ENCODE assay signal across 22 cellular contexts in genomic region chr13:110465696-110466095, GRCh38.
"Had no signal": no experiment of that assay in that cellular context is flagged by ENCODE, and none has a peak within 500 bp of the region (broad histone marks: within the 10 kb centered on the region; RNA-seq: fewer than 3 reads in every experiment).

No MANE protein-coding gene starts in this region.

- H3K27me3 Mint-ChIP-seq: progenitor cell of endocrine pancreas had no signal

- H3K4me1 Mint-ChIP-seq: mesothelial cell of epicardium, nephron had no signal

- H3K4me1 ChIP-seq: breast epithelium, right atrium auricular region had no signal

- H3K36me3 ChIP-seq: breast epithelium had no signal

- H3K27ac ChIP-seq: breast epithelium, right atrium auricular region, SK-N-MC, thoracic aorta, upper lobe of left lung had no signal

- H3K9me3 ChIP-seq: breast epithelium, right atrium auricular region, thoracic aorta, upper lobe of left lung had no signal

- H3K27ac Mint-ChIP-seq: activated naive CD4-positive, alpha-beta T cell treated with anti-CD3 and anti-CD28 coated beads, Interleukin-2, amount 10 ng/mL, durations not matched to agents 7 days and 5 days; activated naive CD8-positive, alpha-beta T cell treated with anti-CD3 and anti-CD28 coated beads, Interleukin-2, amount 50 U/mL, for 24 hours; mesothelial cell of epicardium; nephron; progenitor cell of endocrine pancreas; T-cell had no signal

- H3K27me3 ChIP-seq: breast epithelium, right atrium auricular region, upper lobe of left lung had no signal

- DNase-seq: activated CD4-positive, alpha-beta T cell treated with anti-CD3 and anti-CD28 coated beads for 48 hours; activated CD4-positive, CD25-positive, alpha-beta regulatory T cell; activated CD8-positive, alpha-beta memory T cell treated with anti-CD3 and anti-CD28 coated beads, Interleukin-2, amount 50 U/mL, for 4 hours; activated naive CD4-positive, alpha-beta T cell treated with anti-CD3 and anti-CD28 coated beads, Interleukin-2, amount 10 ng/mL, durations not matched to agents 7 days and 5 days; activated naive CD8-positive, alpha-beta T cell treated with anti-CD3 and anti-CD28 coated beads, Interleukin-2, amount 50 U/mL, for 24 hours; activated T-cell treated with anti-CD3 and anti-CD28 coated beads, Interleukin-2, amount 50 U/mL, for 4 hours; anterior cingulate cortex; cortex of kidney; effector CD4-positive, alpha-beta T cell; left colon; T-cell; T-helper 9 cell; upper lobe of left lung had no signal

- H3K4me3 Mint-ChIP-seq: activated naive CD4-positive, alpha-beta T cell treated with anti-CD3 and anti-CD28 coated beads, Interleukin-2, amount 10 ng/mL, durations not matched to agents 7 days and 5 days; activated naive CD8-positive, alpha-beta T cell treated with anti-CD3 and anti-CD28 coated beads, Interleukin-2, amount 50 U/mL, for 24 hours; activated T-cell treated with anti-CD3 and anti-CD28 coated beads, Interleukin-2, amount 50 U/mL, for 4 hours; mesothelial cell of epicardium; nephron; T-cell had no signal

- H3K9me3 Mint-ChIP-seq: activated naive CD4-positive, alpha-beta T cell treated with anti-CD3 and anti-CD28 coated beads, Interleukin-2, amount 10 ng/mL, durations not matched to agents 7 days and 5 days; activated naive CD8-positive, alpha-beta T cell treated with anti-CD3 and anti-CD28 coated beads, Interleukin-2, amount 50 U/mL, for 24 hours; activated T-cell treated with anti-CD3 and anti-CD28 coated beads, Interleukin-2, amount 50 U/mL, for 4 hours; mesothelial cell of epicardium; nephron; T-cell had no signal

- ATAC-seq: activated naive CD8-positive, alpha-beta T cell treated with anti-CD3 and anti-CD28 coated beads, Interleukin-2, amount 50 U/mL, for 24 hours; activated T-cell treated with anti-CD3 and anti-CD28 coated beads, Interleukin-2, amount 50 U/mL, for 4 hours; left colon; T-cell had no signal

- H3K36me3 Mint-ChIP-seq: activated naive CD4-positive, alpha-beta T cell treated with anti-CD3 and anti-CD28 coated beads, Interleukin-2, amount 10 ng/mL, durations not matched to agents 7 days and 5 days; T-cell had no signal

- H3K4me3 ChIP-seq: breast epithelium, lung, right atrium auricular region, SK-N-MC, thoracic aorta, upper lobe of left lung had no signal

- FAIRE-seq: islet of Langerhans had no signal
